In the genomic region with DNA sequence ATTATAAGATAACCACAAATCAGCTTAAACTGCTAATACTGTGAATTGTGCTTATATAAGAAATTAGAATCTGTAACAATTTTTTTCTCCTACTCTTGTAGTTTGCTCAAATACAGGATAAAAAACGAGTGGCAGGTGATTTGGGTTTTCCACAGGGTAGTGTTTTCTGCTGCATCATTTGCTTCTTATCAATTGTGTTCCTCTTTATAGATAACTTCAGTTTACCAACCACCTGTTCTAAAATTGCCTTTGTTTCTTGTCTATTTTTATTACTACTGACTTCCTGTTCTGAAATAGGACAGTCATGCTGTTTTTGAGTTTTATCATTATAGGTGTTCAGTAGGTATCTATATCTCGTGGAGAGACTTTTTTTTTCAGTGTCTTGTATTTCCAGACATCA, we compare ENCODE assay signal across 14 cellular contexts. TPM values are rescaled to one million over a fixed set of nuclear protein-coding genes. Genes with fewer than 3 reads are reported as not detected.
DNase-seq lines count a peak whose midpoint lies in the region; ATAC-seq and TF ChIP-seq lines count a peak whose summit lies in the region.
"Had no signal": no experiment of that assay in that cellular context is flagged by ENCODE, and none has a peak within 500 bp of the region (broad histone marks: within the 10 kb centered on the region; RNA-seq: fewer than 3 reads in every experiment).

No MANE protein-coding gene starts in this region.

- POLR2A ChIA-PET in activated CD8-positive, alpha-beta T cell treated with anti-CD3 and anti-CD28 coated beads for 36 hours (lab: Charles Lee): no interaction called here
- POLR2A ChIA-PET in activated CD8-positive, alpha-beta T cell treated with anti-CD3 and anti-CD28 coated beads, Interleukin-2, amount 10 ng/mL, durations not matched to agents 7 days and 5 days (lab: Charles Lee): no interaction called here

- TF ChIP-seq CTCF in activated CD8-positive, alpha-beta T cell treated with anti-CD3 and anti-CD28 coated beads for 36 hours (IDR thresholded peaks at IDR 0.05): no peak
- no peak for TF ChIP-seq CTCF in mammary epithelial cell (conservative IDR thresholded peaks at IDR 0.05 in 1 of 2, IDR thresholded peaks at IDR 0.05 in 1 of 2; ENCODE audit: extremely low read depth in 1 of 2, insufficient read depth in 1 of 2, low read depth in 1 of 2, low read length in 2 of 2)

- no peaks in the 10 kb centered on the region for H3K9me3 Mint-ChIP-seq in activated CD8-positive, alpha-beta T cell treated with anti-CD3 and anti-CD28 coated beads for 36 hours
- no peaks in the 10 kb centered on the region for H3K9me3 Mint-ChIP-seq in activated CD8-positive, alpha-beta T cell treated with anti-CD3 and anti-CD28 coated beads, Interleukin-2, amount 10 ng/mL, durations not matched to agents 7 days and 5 days (ENCODE audit: insufficient read depth)
- H3K9me3 Mint-ChIP-seq in stimulated activated memory B cell treated with anti-CD40 and anti-IgM and Interleukin-4, amounts not matched to agents 10 μg/mL and 1 μg/mL and 100 μg/mL, for 72 hours: no peaks in the 10 kb centered on the region

- intact Hi-C loops in activated CD8-positive, alpha-beta T cell treated with anti-CD3 and anti-CD28 coated beads for 36 hours (cut with micrococcal nuclease): no loop called here
- intact Hi-C loops in mammary epithelial cell (cut with micrococcal nuclease): no loop called here

- no peaks in the 10 kb centered on the region for H3K27me3 ChIP-seq in mammary epithelial cell (ENCODE audit: insufficient read depth, low read length)
- H3K27me3 ChIP-seq: upper lobe of left lung had no signal

- no peaks in the 10 kb centered on the region for H3K36me3 ChIP-seq in mammary epithelial cell (ENCODE audit: insufficient read depth, low read length)
- H3K36me3 ChIP-seq: upper lobe of left lung had no signal

- H3K4me2 ChIP-seq in mammary epithelial cell (ENCODE audit: insufficient read depth, low read depth, low read length): no peak overlapping the region
- H3K4me2 ChIP-seq: A549 had no signal

- DNase-seq in activated CD8-positive, alpha-beta T cell treated with anti-CD3 and anti-CD28 coated beads for 36 hours: no peak
- DNase-seq in activated CD8-positive, alpha-beta T cell treated with anti-CD3 and anti-CD28 coated beads, Interleukin-2, amount 10 ng/mL, durations not matched to agents 7 days and 5 days: no peak
- DNase-seq in NCI-H1092 treated with DMSO at 0.1 percent for 48 hours (lab: John Stamatoyannopoulos, UW) (no peak), mammary epithelial cell (no peak), NCI-H187 treated with DMSO at 0.1 percent for 48 hours (lab: John Stamatoyannopoulos, UW) (no peak)
- DNase-seq: activated CD4-positive, alpha-beta T cell treated with anti-CD3 and anti-CD28 coated beads, Interleukin-2, amount 50 U/mL, for 1 hour; amygdala; upper lobe of left lung had no signal

- 62% methylated on average over 2 of the region's 2 CpGs for WGBS in mammary epithelial cell (ENCODE audit: low coverage, missing lambda C conversion rate)

- dilution Hi-C loops in mammary epithelial cell (cut with HindIII; ENCODE audit: low sequenced_read_pairs): no loop called here

- no peak overlapping the region for H3K27ac ChIP-seq in mammary epithelial cell (ENCODE audit: insufficient read depth, low read depth, low read length)
- H3K27ac ChIP-seq: A549, SK-N-MC, upper lobe of left lung had no signal

- H3K4me1 ChIP-seq in mammary epithelial cell (ENCODE audit: insufficient read depth, low read length): peaks cover 22% of the 10 kb centered on the region

- no peak for ATAC-seq in activated CD8-positive, alpha-beta T cell treated with anti-CD3 and anti-CD28 coated beads for 36 hours
- ATAC-seq in activated CD8-positive, alpha-beta T cell treated with anti-CD3 and anti-CD28 coated beads, Interleukin-2, amount 10 ng/mL, durations not matched to agents 7 days and 5 days: no peak
- ATAC-seq in GM21447 (IDR thresholded peaks at IDR 0.05; ENCODE audit: unreplicated experiment) (peak; percentile 53), HG03378 (IDR thresholded peaks at IDR 0.05; ENCODE audit: unreplicated experiment) (peak; percentile 67)
- no peak for ATAC-seq in stimulated activated memory B cell treated with anti-CD40 and anti-IgM and Interleukin-4, amounts not matched to agents 10 μg/mL and 1 μg/mL and 100 μg/mL, for 72 hours
- ATAC-seq: A549, sciatic nerve had no signal

- peaks cover 21% of the 10 kb centered on the region for H3K36me3 Mint-ChIP-seq in activated CD8-positive, alpha-beta T cell treated with anti-CD3 and anti-CD28 coated beads for 36 hours (ENCODE audit: low read depth)
- H3K36me3 Mint-ChIP-seq in activated CD8-positive, alpha-beta T cell treated with anti-CD3 and anti-CD28 coated beads, Interleukin-2, amount 10 ng/mL, durations not matched to agents 7 days and 5 days (ENCODE audit: low read depth): peaks cover 35% of the 10 kb centered on the region
- H3K36me3 Mint-ChIP-seq in stimulated activated memory B cell treated with anti-CD40 and anti-IgM and Interleukin-4, amounts not matched to agents 10 μg/mL and 1 μg/mL and 100 μg/mL, for 72 hours: peaks cover 20% of the 10 kb centered on the region

- no peak overlapping the region for H3K9ac ChIP-seq in mammary epithelial cell (ENCODE audit: insufficient read depth, low read length)

- H4K20me1 ChIP-seq in mammary epithelial cell (ENCODE audit: insufficient read depth, low read length): no peaks in the 10 kb centered on the region

- in situ Hi-C loops in mammary epithelial cell (cut with MboI; ENCODE audit: low sequenced_read_pairs in 2 of 2): no loop called here

- H2AFZ ChIP-seq in mammary epithelial cell (ENCODE audit: low read depth, low read length): no peak overlapping the region

- peaks cover 17% of the 10 kb centered on the region for H3K79me2 ChIP-seq in mammary epithelial cell (ENCODE audit: insufficient read depth, low read length)

- H3K4me3 ChIP-seq in mammary epithelial cell (replicated peaks in 1 of 3; ENCODE audit: insufficient read depth in 1 of 3, low read depth in 2 of 3, low read length in 3 of 3): no peak overlapping the region
- H3K4me3 ChIP-seq: A549, SK-N-MC, upper lobe of left lung had no signal

- peaks cover 68% of the 10 kb centered on the region for H3K4me1 Mint-ChIP-seq in activated CD8-positive, alpha-beta T cell treated with anti-CD3 and anti-CD28 coated beads for 36 hours (ENCODE audit: low read depth)
- H3K4me1 Mint-ChIP-seq in activated CD8-positive, alpha-beta T cell treated with anti-CD3 and anti-CD28 coated beads, Interleukin-2, amount 10 ng/mL, durations not matched to agents 7 days and 5 days (ENCODE audit: low read depth): peaks cover 18% of the 10 kb centered on the region
- peaks cover 68% of the 10 kb centered on the region for H3K4me1 Mint-ChIP-seq in stimulated activated memory B cell treated with anti-CD40 and anti-IgM and Interleukin-4, amounts not matched to agents 10 μg/mL and 1 μg/mL and 100 μg/mL, for 72 hours

- CTCF ChIA-PET in activated CD8-positive, alpha-beta T cell treated with anti-CD3 and anti-CD28 coated beads for 36 hours (lab: Charles Lee): no interaction called here
- CTCF ChIA-PET in activated CD8-positive, alpha-beta T cell treated with anti-CD3 and anti-CD28 coated beads, Interleukin-2, amount 10 ng/mL, durations not matched to agents 7 days and 5 days (lab: Charles Lee): no interaction called here
- CTCF ChIA-PET in mammary epithelial cell (lab: Charles Lee; ENCODE audit: low non-redundant PET): no interaction called here

- H3K27me3 Mint-ChIP-seq in activated CD8-positive, alpha-beta T cell treated with anti-CD3 and anti-CD28 coated beads for 36 hours: no peaks in the 10 kb centered on the region
- no peaks in the 10 kb centered on the region for H3K27me3 Mint-ChIP-seq in activated CD8-positive, alpha-beta T cell treated with anti-CD3 and anti-CD28 coated beads, Interleukin-2, amount 10 ng/mL, durations not matched to agents 7 days and 5 days (ENCODE audit: low read depth)
- no peaks in the 10 kb centered on the region for H3K27me3 Mint-ChIP-seq in stimulated activated memory B cell treated with anti-CD40 and anti-IgM and Interleukin-4, amounts not matched to agents 10 μg/mL and 1 μg/mL and 100 μg/mL, for 72 hours

- BruUV-seq in mammary epithelial cell (replicated peaks; lab: Mats Ljungman, UMichigan): no TSS peak

- H3K9me3 ChIP-seq in mammary epithelial cell (replicated peaks; ENCODE audit: insufficient read depth, low read length): no peaks in the 10 kb centered on the region
- H3K9me3 ChIP-seq: A549, upper lobe of left lung had no signal

- no peak overlapping the region for H3K4me3 Mint-ChIP-seq in activated CD8-positive, alpha-beta T cell treated with anti-CD3 and anti-CD28 coated beads for 36 hours
- no peak overlapping the region for H3K4me3 Mint-ChIP-seq in activated CD8-positive, alpha-beta T cell treated with anti-CD3 and anti-CD28 coated beads, Interleukin-2, amount 10 ng/mL, durations not matched to agents 7 days and 5 days
- H3K4me3 Mint-ChIP-seq in stimulated activated memory B cell treated with anti-CD40 and anti-IgM and Interleukin-4, amounts not matched to agents 10 μg/mL and 1 μg/mL and 100 μg/mL, for 72 hours: peak overlapping the region; percentile 52

- H3K27ac Mint-ChIP-seq in activated CD8-positive, alpha-beta T cell treated with anti-CD3 and anti-CD28 coated beads for 36 hours: peak overlapping the region; percentile 6
- no peak overlapping the region for H3K27ac Mint-ChIP-seq in activated CD8-positive, alpha-beta T cell treated with anti-CD3 and anti-CD28 coated beads, Interleukin-2, amount 10 ng/mL, durations not matched to agents 7 days and 5 days
- peak overlapping the region; percentile 81 for H3K27ac Mint-ChIP-seq in stimulated activated memory B cell treated with anti-CD40 and anti-IgM and Interleukin-4, amounts not matched to agents 10 μg/mL and 1 μg/mL and 100 μg/mL, for 72 hours

RNA-seq across cellular contexts. Expression of a gene that starts 56.9 kb away (rescaled TPM):
- total RNA-seq in activated CD8-positive, alpha-beta T cell treated with anti-CD3 and anti-CD28 coated beads for 36 hours: 10 to 100 TPM; 31.5 to 32.8 TPM
- 10 to 100 TPM; 51.8 to 53.2 TPM for total RNA-seq in activated CD8-positive, alpha-beta T cell treated with anti-CD3 and anti-CD28 coated beads, Interleukin-2, amount 10 ng/mL, durations not matched to agents 7 days and 5 days
- 10 to 100 TPM; 33.7 to 71.7 TPM for total RNA-seq in mammary epithelial cell
- 21.2 TPM for polyA plus RNA-seq in mammary epithelial cell
- 34.0 TPM for polyA minus RNA-seq in mammary epithelial cell

Comparison
In these comparisons a context has a peak if more than half of its experiments do, and no peak if none do; other contexts are left out.
1. ATAC-seq: peak in GM21447 (single experiment) and HG03378 (single experiment); none in activated CD8-positive, alpha-beta T cell treated with anti-CD3 and anti-CD28 coated beads for 36 hours (single experiment), activated CD8-positive, alpha-beta T cell treated with anti-CD3 and anti-CD28 coated beads, Interleukin-2, amount 10 ng/mL, durations not matched to agents 7 days and 5 days (single experiment) and stimulated activated memory B cell treated with anti-CD40 and anti-IgM and Interleukin-4, amounts not matched to agents 10 μg/mL and 1 μg/mL and 100 μg/mL, for 72 hours (single experiment).